9 cellular contexts compared by ENCODE assay signal in genomic region chr2:161576421-161576820, GRCh38. TPM values are rescaled to one million over a fixed set of nuclear protein-coding genes. Genes with fewer than 3 reads are reported as not detected.
DNase-seq lines count a peak whose midpoint lies in the region; ATAC-seq lines count a peak whose summit lies in the region.
"Had no signal": no experiment of that assay in that cellular context is flagged by ENCODE, and none has a peak within 500 bp of the region (broad histone marks: within the 10 kb centered on the region; RNA-seq: fewer than 3 reads in every experiment).

No MANE protein-coding gene starts in this region.

- no peak overlapping the region for H3K4me3 Mint-ChIP-seq in activated naive CD8-positive, alpha-beta T cell treated with anti-CD3 and anti-CD28 coated beads for 36 hours
- no peak overlapping the region for H3K4me3 Mint-ChIP-seq in activated naive CD8-positive, alpha-beta T cell treated with anti-CD3 and anti-CD28 coated beads, Interleukin-2, amount 50 U/mL, for 24 hours
- no peak overlapping the region for H3K4me3 Mint-ChIP-seq in stimulated activated effector memory CD8-positive, alpha-beta T cell treated with anti-CD3 and anti-CD28 coated beads, Interleukin-12 subunit alpha, Interleukin-12 subunit beta, amount 100 ng/mL, for 72 hours

- ATAC-seq in activated naive CD8-positive, alpha-beta T cell treated with anti-CD3 and anti-CD28 coated beads, Interleukin-2, amount 50 U/mL, for 24 hours, result no peak
- peak; percentile 73 for ATAC-seq in HG02763 (IDR thresholded peaks at IDR 0.05; ENCODE audit: unreplicated experiment)
- peak; percentile 61 for ATAC-seq in stimulated activated effector memory CD8-positive, alpha-beta T cell treated with anti-CD3 and anti-CD28 coated beads, Interleukin-12 subunit alpha, Interleukin-12 subunit beta, amount 100 ng/mL, for 72 hours

- H3K4me1 Mint-ChIP-seq in activated naive CD8-positive, alpha-beta T cell treated with anti-CD3 and anti-CD28 coated beads for 36 hours, result peaks cover 2% of the 10 kb centered on the region
- H3K4me1 Mint-ChIP-seq in activated naive CD8-positive, alpha-beta T cell treated with anti-CD3 and anti-CD28 coated beads, Interleukin-2, amount 50 U/mL, for 24 hours, result no peaks in the 10 kb centered on the region
- peaks cover 6% of the 10 kb centered on the region for H3K4me1 Mint-ChIP-seq in stimulated activated effector memory CD8-positive, alpha-beta T cell treated with anti-CD3 and anti-CD28 coated beads, Interleukin-12 subunit alpha, Interleukin-12 subunit beta, amount 100 ng/mL, for 72 hours

- peaks cover 14% of the 10 kb centered on the region for H3K27me3 Mint-ChIP-seq in activated naive CD8-positive, alpha-beta T cell treated with anti-CD3 and anti-CD28 coated beads for 36 hours
- no peaks in the 10 kb centered on the region for H3K27me3 Mint-ChIP-seq in activated naive CD8-positive, alpha-beta T cell treated with anti-CD3 and anti-CD28 coated beads, Interleukin-2, amount 50 U/mL, for 24 hours

- H3K9me3 Mint-ChIP-seq in activated naive CD8-positive, alpha-beta T cell treated with anti-CD3 and anti-CD28 coated beads for 36 hours, result peaks cover 3% of the 10 kb centered on the region
- no peaks in the 10 kb centered on the region for H3K9me3 Mint-ChIP-seq in activated naive CD8-positive, alpha-beta T cell treated with anti-CD3 and anti-CD28 coated beads, Interleukin-2, amount 50 U/mL, for 24 hours
- H3K9me3 Mint-ChIP-seq in stimulated activated effector memory CD8-positive, alpha-beta T cell treated with anti-CD3 and anti-CD28 coated beads, Interleukin-12 subunit alpha, Interleukin-12 subunit beta, amount 100 ng/mL, for 72 hours, result peaks cover 2% of the 10 kb centered on the region

- H3K36me3 Mint-ChIP-seq in activated naive CD8-positive, alpha-beta T cell treated with anti-CD3 and anti-CD28 coated beads for 36 hours, result no peaks in the 10 kb centered on the region
- H3K36me3 Mint-ChIP-seq in activated naive CD8-positive, alpha-beta T cell treated with anti-CD3 and anti-CD28 coated beads, Interleukin-2, amount 50 U/mL, for 24 hours (ENCODE audit: low read depth), result no peaks in the 10 kb centered on the region
- no peaks in the 10 kb centered on the region for H3K36me3 Mint-ChIP-seq in stimulated activated effector memory CD8-positive, alpha-beta T cell treated with anti-CD3 and anti-CD28 coated beads, Interleukin-12 subunit alpha, Interleukin-12 subunit beta, amount 100 ng/mL, for 72 hours

- DNase-seq in activated naive CD8-positive, alpha-beta T cell treated with anti-CD3 and anti-CD28 coated beads for 36 hours, result peak; percentile 17
- DNase-seq in activated naive CD8-positive, alpha-beta T cell treated with anti-CD3 and anti-CD28 coated beads, Interleukin-2, amount 50 U/mL, for 24 hours, result no peak
- peak; percentile 27 for DNase-seq in OCI-M1 (lab: John Stamatoyannopoulos, UW)
- no peak for DNase-seq in stimulated activated effector memory CD8-positive, alpha-beta T cell treated with anti-CD3 and anti-CD28 coated beads, Interleukin-12 subunit alpha, Interleukin-12 subunit beta, amount 100 ng/mL, for 72 hours (ENCODE audit: low spot score in 2 of 2)
- DNase-seq in islet precursor cell, result no peak
- no peak for DNase-seq in NCI-H510A treated with DMSO at 0.1 percent for 48 hours (lab: John Stamatoyannopoulos, UW)
- DNase-seq in NCI-H1048 (lab: John Stamatoyannopoulos, UW), result no peak
- DNase-seq: activated CD4-positive, alpha-beta T cell treated with anti-CD3 and anti-CD28 coated beads for 1 hour had no signal

- no peak overlapping the region for H3K27ac Mint-ChIP-seq in activated naive CD8-positive, alpha-beta T cell treated with anti-CD3 and anti-CD28 coated beads for 36 hours
- no peak overlapping the region for H3K27ac Mint-ChIP-seq in activated naive CD8-positive, alpha-beta T cell treated with anti-CD3 and anti-CD28 coated beads, Interleukin-2, amount 50 U/mL, for 24 hours
- no peak overlapping the region for H3K27ac Mint-ChIP-seq in stimulated activated effector memory CD8-positive, alpha-beta T cell treated with anti-CD3 and anti-CD28 coated beads, Interleukin-12 subunit alpha, Interleukin-12 subunit beta, amount 100 ng/mL, for 72 hours

RNA-seq across cellular contexts. Expression of gene SLC4A10, which starts 47.8 kb away (rescaled TPM):
- under 1 TPM; 0.10 to 0.18 TPM for total RNA-seq in activated naive CD8-positive, alpha-beta T cell treated with anti-CD3 and anti-CD28 coated beads for 36 hours

Comparison
In these comparisons a context has a peak if more than half of its experiments do, and no peak if none do; other contexts are left out.
1. DNase-seq: peak in activated naive CD8-positive, alpha-beta T cell treated with anti-CD3 and anti-CD28 coated beads for 36 hours (single experiment) and OCI-M1 (single experiment); none in activated naive CD8-positive, alpha-beta T cell treated with anti-CD3 and anti-CD28 coated beads, Interleukin-2, amount 50 U/mL, for 24 hours (single experiment), stimulated activated effector memory CD8-positive, alpha-beta T cell treated with anti-CD3 and anti-CD28 coated beads, Interleukin-12 subunit alpha, Interleukin-12 subunit beta, amount 100 ng/mL, for 72 hours (0 of 2), islet precursor cell (single experiment), NCI-H510A treated with DMSO at 0.1 percent for 48 hours (single experiment) and NCI-H1048 (single experiment).